In genomic region chr7:2478387-2478760, GRCh38 we compare ENCODE assay signal across 10 cellular contexts. TPM values are rescaled to one million over a fixed set of nuclear protein-coding genes. Genes with fewer than 3 reads are reported as not detected.
DNase-seq lines count a peak whose midpoint lies in the region; ATAC-seq and TF ChIP-seq lines count a peak whose summit lies in the region.
"Had no signal": no experiment of that assay in that cellular context is flagged by ENCODE, and none has a peak within 500 bp of the region (broad histone marks: within the 10 kb centered on the region; RNA-seq: fewer than 3 reads in every experiment).

No MANE protein-coding gene starts in this region.

- intact Hi-C loops in gastrocnemius medialis (cut with DNase I; ENCODE audit: low total_unique reads): loop anchor here (5.0 kb wide), 2 partner anchors 79 to 204 kb away; partner anchors contain the start of genes BRAT1 and IQCE
- intact Hi-C loops in natural killer cell (cut with micrococcal nuclease): loop anchor here (5.0 kb wide), 3 partner anchors 44 to 204 kb away; partner anchors contain the start of genes BRAT1 and IQCE

- no peaks in the 10 kb centered on the region for H3K36me3 ChIP-seq in gastrocnemius medialis

- peaks cover 32 to 60% (median 35%) of the 10 kb centered on the region in 3 donors for H3K27me3 ChIP-seq in gastrocnemius medialis

- H3K27ac ChIP-seq in gastrocnemius medialis: no peak overlapping the region

- TF ChIP-seq CTCF in fibroblast of the aortic adventitia (IDR thresholded peaks at IDR 0.05; ENCODE audit: insufficient read depth, low read length): no peak
- TF ChIP-seq CTCF in gastrocnemius medialis (IDR thresholded peaks at IDR 0.05 in 4 of 5, conservative IDR thresholded peaks at IDR 0.05 in 1 of 5): no peak
- TF ChIP-seq CTCF in natural killer cell (IDR thresholded peaks at IDR 0.05): no peak

- peaks cover 0 to 18% of the 10 kb centered on the region in 2 donors for H3K4me1 Mint-ChIP-seq in natural killer cell

- H3K4me3 ChIP-seq in fibroblast of the aortic adventitia (ENCODE audit: low read depth, low read length) (no peak overlapping the region), gastrocnemius medialis (no peak overlapping the region)

- TF ChIP-seq POLR2A in gastrocnemius medialis (IDR thresholded peaks at IDR 0.05): no peak

- H3K9me3 Mint-ChIP-seq in natural killer cell: no peaks in the 10 kb centered on the region

- peaks cover 13 to 14% of the 10 kb centered on the region in 2 donors for H3K4me1 ChIP-seq in gastrocnemius medialis

- no peak overlapping the region for H3K27ac Mint-ChIP-seq in natural killer cell
- H3K27ac Mint-ChIP-seq: activated naive CD8-positive, alpha-beta T cell treated with anti-CD3 and anti-CD28 coated beads, Interleukin-2, amount 50 U/mL, for 24 hours had no signal

- no peaks in the 10 kb centered on the region for H3K36me3 Mint-ChIP-seq in natural killer cell

- no peaks in the 10 kb centered on the region for H3K9me3 ChIP-seq in gastrocnemius medialis

- DNase-seq in G401 (ENCODE audit: low spot score): peak; percentile 29
- DNase-seq in NCI-H2196 treated with DMSO at 0.1 percent for 48 hours (lab: John Stamatoyannopoulos, UW; ENCODE audit: unreplicated experiment): peak; percentile 39
- DNase-seq in fibroblast of the aortic adventitia (ENCODE audit: low read depth): peak; percentile 66
- DNase-seq in gastrocnemius medialis: peak in 1 of 2 donors; percentile 65
- no peak for DNase-seq in natural killer cell
- no peak for DNase-seq in ACHN

- ATAC-seq in gastrocnemius medialis (peak; percentile 61 to 74), HG02642 (IDR thresholded peaks at IDR 0.05; ENCODE audit: poor library complexity, unreplicated experiment) (no peak), GM21825 (IDR thresholded peaks at IDR 0.05; ENCODE audit: unreplicated experiment) (no peak), natural killer cell (no peak)

- in situ Hi-C loops in G401 (cut with HindIII; ENCODE audit: low sequenced_read_pairs) (no loop called here), gastrocnemius medialis (cut with MboI; ENCODE audit: low sequenced_read_pairs in 4 of 4) (no loop called here), ACHN (cut with HindIII; ENCODE audit: low pct_ligation_motif_present, low pct_unique_long_range_greater_than_20kb, low sequenced_read_pairs) (no loop called here)

- H3K27me3 Mint-ChIP-seq in natural killer cell (ENCODE audit: low read depth in 2 of 2): peaks cover 0 to 3% of the 10 kb centered on the region in 2 donors
- H3K27me3 Mint-ChIP-seq: activated naive CD8-positive, alpha-beta T cell treated with anti-CD3 and anti-CD28 coated beads, Interleukin-2, amount 50 U/mL, for 24 hours had no signal

- H3K4me3 Mint-ChIP-seq in natural killer cell: no peak overlapping the region
- H3K4me3 Mint-ChIP-seq: activated naive CD8-positive, alpha-beta T cell treated with anti-CD3 and anti-CD28 coated beads, Interleukin-2, amount 50 U/mL, for 24 hours had no signal

RNA-seq across cellular contexts. Expression of gene GRIFIN, which starts 2.2 kb away (rescaled TPM):
- not detected in 2 replicates for total RNA-seq in G401 (2014; rRNA removed; shearing (Covaris generic))
- total RNA-seq in fibroblast of the aortic adventitia (ENCODE audit: low replicate concordance) (not detected in 2 replicates), gastrocnemius medialis (not detected), natural killer cell (not detected)
- total RNA-seq: renal cortical epithelial cell had no signal

RNA-seq across cellular contexts. Expression of gene LFNG, which starts 41.2 kb away (rescaled TPM):
- total RNA-seq in G401 (2014; rRNA removed; shearing (Covaris generic)): 3.4 and 5.6 TPM in 2 replicates
- total RNA-seq in fibroblast of the aortic adventitia (ENCODE audit: low replicate concordance): 0.72 and 2.3 TPM in 2 replicates
- 1 to 10 TPM; 1.0 to 5.9 (median 1.7) TPM for total RNA-seq in gastrocnemius medialis
- 100 to 1,000 TPM; 140 to 191 (median 176) TPM for total RNA-seq in natural killer cell

Comparison
In these comparisons a context has a peak if more than half of its experiments do, and no peak if none do; other contexts are left out.
1. DNase-seq: peak in G401 (single experiment), NCI-H2196 treated with DMSO at 0.1 percent for 48 hours (single experiment) and fibroblast of the aortic adventitia (single experiment); none in natural killer cell (single experiment) and ACHN (single experiment).
2. ATAC-seq: peak in gastrocnemius medialis (2 of 2); none in HG02642 (single experiment), GM21825 (single experiment) and natural killer cell (0 of 3).
3. RNA of gene LFNG, which starts 41.2 kb away (total RNA-seq): 140 to 191 TPM in natural killer cell; 3.4 to 5.6 TPM in G401, 1.0 to 5.9 TPM in gastrocnemius medialis and 0.72 to 2.3 TPM in fibroblast of the aortic adventitia; every median in the first group is over 10 times any median in the second.